22 cellular contexts compared by ENCODE assay signal in the genomic region with DNA sequence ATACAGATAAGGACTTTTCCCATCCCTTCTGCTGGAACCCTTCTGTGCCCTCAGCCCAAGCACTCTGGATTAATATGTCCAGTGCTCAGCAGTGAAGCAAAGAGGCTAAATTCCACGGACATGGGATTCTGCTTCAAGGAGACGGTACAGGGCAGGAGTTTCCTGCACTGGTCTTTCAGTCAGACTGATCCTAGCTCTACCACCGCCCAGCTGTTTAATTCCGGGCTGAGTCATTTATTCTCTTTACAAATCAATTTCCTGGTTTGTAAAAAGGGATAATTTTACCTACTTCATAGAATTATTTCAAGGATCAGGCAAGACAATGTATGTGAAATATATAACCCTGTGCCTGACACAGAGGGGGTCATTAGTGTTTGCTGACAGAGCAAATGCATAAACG.
"Had no signal": no experiment of that assay in that cellular context is flagged by ENCODE, and none has a peak within 500 bp of the region (broad histone marks: within the 10 kb centered on the region; RNA-seq: fewer than 3 reads in every experiment).

No MANE protein-coding gene starts in this region.

- H3K4me1 Mint-ChIP-seq: activated CD4-positive, alpha-beta T cell treated with anti-CD3 and anti-CD28 coated beads, Interleukin-2, amount 10 ng/mL, durations not matched to agents 7 days and 5 days; central memory CD8-positive, alpha-beta T cell; memory B cell; natural killer cell had no signal

- H3K27ac Mint-ChIP-seq: activated CD4-positive, alpha-beta T cell treated with anti-CD3 and anti-CD28 coated beads, Interleukin-2, amount 10 ng/mL, durations not matched to agents 7 days and 5 days; activated CD8-positive, alpha-beta T cell treated with anti-CD3 and anti-CD28 coated beads, Interleukin-2, amount 10 ng/mL, durations not matched to agents 7 days and 5 days; memory B cell; natural killer cell had no signal

- H3K9me3 ChIP-seq: colonic mucosa, thyroid gland had no signal

- H3K4me3 ChIP-seq: colonic mucosa, thyroid gland had no signal

- DNase-seq: activated CD4-positive, alpha-beta T cell treated with anti-CD3 and anti-CD28 coated beads, Interleukin-2, amount 10 ng/mL, durations not matched to agents 7 days and 5 days; activated CD4-positive, CD25-positive, alpha-beta regulatory T cell; activated CD8-positive, alpha-beta memory T cell treated with anti-CD3 and anti-CD28 coated beads, Interleukin-2, amount 50 U/mL, for 4 hours; activated CD8-positive, alpha-beta T cell treated with anti-CD3 and anti-CD28 coated beads, Interleukin-2, amount 10 ng/mL, durations not matched to agents 7 days and 5 days; activated effector memory CD4-positive, alpha-beta T cell treated with Interleukin-2 at 50 U/mL for 16 hours; activated naive CD4-positive, alpha-beta T cell treated with anti-CD3 and anti-CD28 coated beads, Interleukin-2, amount 50 U/mL, for 16 hours; activated T-cell treated with anti-CD3 and anti-CD28 coated beads, Interleukin-2, amount 50 U/mL, for 4 hours; aorta; brain microvascular endothelial cell; colonic mucosa; foreskin fibroblast; natural killer cell; posterior cingulate gyrus; stimulated activated CD4-positive, alpha-beta T cell treated with anti-CD3 and anti-CD28 coated beads, Interleukin-12 subunit alpha, Interleukin-12 subunit beta, amount 100 ng/mL, for 4 hours; stimulated activated CD4-positive, alpha-beta T cell treated with anti-CD3 and anti-CD28 coated beads, Interleukin-1b, Interleukin-23, amount 100 ng/mL, for 48 hours; stimulated activated CD8-positive, alpha-beta memory T cell treated with anti-CD3 and anti-CD28 coated beads, Interleukin-4, amount 100 ng/mL, for 48 hours; stimulated activated naive CD4-positive, alpha-beta T cell; T-helper 1 cell; T-helper 9 cell; thyroid gland had no signal

- ATAC-seq: activated CD8-positive, alpha-beta T cell treated with anti-CD3 and anti-CD28 coated beads, Interleukin-2, amount 10 ng/mL, durations not matched to agents 7 days and 5 days; activated T-cell treated with anti-CD3 and anti-CD28 coated beads, Interleukin-2, amount 50 U/mL, for 4 hours; natural killer cell had no signal

- H3K4me1 ChIP-seq: colonic mucosa, thyroid gland had no signal

- H3K27me3 ChIP-seq: brain microvascular endothelial cell, colonic mucosa, thyroid gland had no signal

- H3K4me3 Mint-ChIP-seq: activated CD4-positive, alpha-beta T cell treated with anti-CD3 and anti-CD28 coated beads, Interleukin-2, amount 10 ng/mL, durations not matched to agents 7 days and 5 days; activated CD8-positive, alpha-beta T cell treated with anti-CD3 and anti-CD28 coated beads, Interleukin-2, amount 10 ng/mL, durations not matched to agents 7 days and 5 days; activated T-cell treated with anti-CD3 and anti-CD28 coated beads, Interleukin-2, amount 50 U/mL, for 4 hours; central memory CD8-positive, alpha-beta T cell; memory B cell; natural killer cell had no signal

- H3K36me3 ChIP-seq: brain microvascular endothelial cell, colonic mucosa, thyroid gland had no signal

- H3K9me3 Mint-ChIP-seq: activated CD4-positive, alpha-beta T cell treated with anti-CD3 and anti-CD28 coated beads, Interleukin-2, amount 10 ng/mL, durations not matched to agents 7 days and 5 days; activated T-cell treated with anti-CD3 and anti-CD28 coated beads, Interleukin-2, amount 50 U/mL, for 4 hours; central memory CD8-positive, alpha-beta T cell; memory B cell; natural killer cell had no signal

- H3K36me3 Mint-ChIP-seq: memory B cell, natural killer cell had no signal
